Comparison of ENCODE assay signal across 16 cellular contexts in genomic region chr19:10818306-10819123, GRCh38. TPM values are rescaled to one million over a fixed set of nuclear protein-coding genes. Genes with fewer than 3 reads are reported as not detected.
DNase-seq lines count a peak whose midpoint lies in the region; ATAC-seq, FAIRE-seq and TF ChIP-seq lines count a peak whose summit lies in the region.
"Had no signal": no experiment of that assay in that cellular context is flagged by ENCODE, and none has a peak within 500 bp of the region (broad histone marks: within the 10 kb centered on the region; RNA-seq: fewer than 3 reads in every experiment).

No MANE protein-coding gene starts in this region.

- H3K9ac ChIP-seq in SK-N-SH (peak overlapping the region; percentile 75; the same call in 1 of the 2 replicates), H1 (replicated peaks in 1 of 4; ENCODE audit: extremely low read depth in 1 of 4, low read depth in 3 of 4, low read length in 3 of 4) (no peak overlapping the region)

- H3K14ac ChIP-seq in H1 (ENCODE audit: insufficient read length), result no peak overlapping the region

- TF ChIP-seq EP300 in SK-N-SH (IDR thresholded peaks at IDR 0.05; ENCODE audit: borderline replicate concordance in 1 of 2, low read depth in 1 of 2, low read length in 1 of 2) (no peak), H1 (IDR thresholded peaks at IDR 0.05; ENCODE audit: borderline replicate concordance in 1 of 2, low read depth in 2 of 2, low read length in 2 of 2) (no peak)

- H3K4me1 ChIP-seq in SK-N-SH (ENCODE audit: control insufficient read depth in 1 of 2, insufficient read depth in 2 of 2, low read depth in 1 of 2, low read length in 1 of 2) (peaks cover 29 to 53% of the 10 kb centered on the region in 2 experiments; a peak in 3 of 4 replicates), H1 (replicated peaks in 1 of 4; ENCODE audit: control insufficient read depth in 3 of 4, insufficient read depth in 4 of 4, low read length in 3 of 4) (no peaks in the 10 kb centered on the region; a peak in 1 of 7 replicates), osteoblast (ENCODE audit: insufficient read depth, low read length) (peaks cover 36% of the 10 kb centered on the region), tibial artery (peaks cover 0 to 24% (median 15%) of the 10 kb centered on the region in 4 donors)
- H3K4me1 ChIP-seq: body of pancreas had no signal

- no peak for TF ChIP-seq CTCF in SK-N-SH (IDR thresholded peaks at IDR 0.05)
- TF ChIP-seq CTCF in H1 (IDR thresholded peaks at IDR 0.05; ENCODE audit: control extremely low read depth in 1 of 3, insufficient read depth in 1 of 3, low read depth in 1 of 3, low read length in 3 of 3), result no peak
- no peak for TF ChIP-seq CTCF in osteoblast (IDR thresholded peaks at IDR 0.05; ENCODE audit: extremely low read depth, low read depth, low read length)
- TF ChIP-seq CTCF in tibial artery (IDR thresholded peaks at IDR 0.05), result no peak

- 0 out of 2 replicates have a peak overlapping the region, but pooled peaks have one; percentile 16 for H4K8ac ChIP-seq in H1 (ENCODE audit: extremely low read depth, insufficient read depth, low read length)

- H4K20me1 ChIP-seq in SK-N-SH (ENCODE audit: insufficient read depth) (no peaks in the 10 kb centered on the region), H1 (replicated peaks in 1 of 2; ENCODE audit: control insufficient read depth in 1 of 2, insufficient read depth in 2 of 2, low read length in 2 of 2) (peaks cover 1 to 8% of the 10 kb centered on the region in 2 experiments), osteoblast (ENCODE audit: insufficient read depth, low read length) (peaks cover 12% of the 10 kb centered on the region)

- TF ChIP-seq POLR2A in H1 (IDR thresholded peaks at IDR 0.05; ENCODE audit: control extremely low read depth in 1 of 2, low read depth in 2 of 2, low read length in 2 of 2), result no peak

- no peak overlapping the region for H2BK120ac ChIP-seq in H1 (replicated peaks; ENCODE audit: low read depth, low read length)

- H2BK12ac ChIP-seq in H1 (ENCODE audit: low read depth, low read length), result no peak overlapping the region

- H3K79me2 ChIP-seq in SK-N-SH (ENCODE audit: insufficient read depth) (peaks cover 31% of the 10 kb centered on the region), H1 (ENCODE audit: control insufficient read depth in 1 of 2, insufficient read depth in 2 of 2, low read length in 2 of 2) (no peaks in the 10 kb centered on the region), osteoblast (ENCODE audit: insufficient read depth, low read length) (peaks cover 34% of the 10 kb centered on the region)

- H3K27me3 ChIP-seq in SK-N-SH (ENCODE audit: insufficient read depth) (no peaks in the 10 kb centered on the region), H1 (replicated peaks in 1 of 4; ENCODE audit: control insufficient read depth in 3 of 4, extremely low read depth in 1 of 4, insufficient read depth in 3 of 4, low read length in 3 of 4) (no peaks in the 10 kb centered on the region), osteoblast (ENCODE audit: insufficient read depth, low read length) (no peaks in the 10 kb centered on the region), tibial artery (no peaks in the 10 kb centered on the region)
- H3K27me3 ChIP-seq: body of pancreas had no signal

- H3K23ac ChIP-seq in H1 (ENCODE audit: insufficient read length), result no peak overlapping the region

- intact Hi-C loops in tibial artery (cut with DNase I; ENCODE audit: low total_unique reads), result no loop called here

- peak overlapping the region; percentile 87; the same call in 1 of the 2 replicates for H3K4me2 ChIP-seq in SK-N-SH
- no peak overlapping the region for H3K4me2 ChIP-seq in H1 (ENCODE audit: insufficient read depth in 1 of 2, low read depth in 2 of 2, low read length in 2 of 2)
- peak overlapping the region; percentile 13 for H3K4me2 ChIP-seq in osteoblast (ENCODE audit: insufficient read depth, low read length)

- no peak for FAIRE-seq in H1 (lab: Jason Lieb, UNC)

- no peaks in the 10 kb centered on the region for H3K9me2 ChIP-seq in SK-N-SH

- H4K91ac ChIP-seq in H1 (replicated peaks; ENCODE audit: insufficient read length, low read length), result no peak overlapping the region

- CTCF ChIA-PET in SK-N-SH (lab: Yijun Ruan, JAX) (interaction anchor here (0.6 to 2.0 kb wide), 5 partner anchors 10 to 326 kb away, joined by 3 to 7 read pairs (median 5); partner anchors contain the start of gene DNM2), H1 (lab: Charles Lee; ENCODE audit: partially characterized antibody) (interaction anchor here (0.6 to 1.0 kb wide), 3 partner anchors 11 to 88 kb away, joined by 3 read pairs; no protein-coding TSS in a partner anchor)

- no peaks in the 10 kb centered on the region for H3K23me2 ChIP-seq in H1 (ENCODE audit: low read depth, low read length)

- DNase-seq in SK-N-SH, result peak; percentile 54
- no peak for DNase-seq in H1 (ENCODE audit: low read depth in 1 of 2, low spot score in 2 of 2)
- peak; percentile 48 for DNase-seq in osteoblast (ENCODE audit: insufficient read length, low spot score, missing footprints)
- DNase-seq in tibial artery, result no peak
- no peak for DNase-seq in NCI-H1417 treated with DMSO at 0.1 percent for 48 hours (lab: John Stamatoyannopoulos, UW)
- no peak for DNase-seq in middle frontal gyrus (ENCODE audit: extremely low spot score, low spot score)
- DNase-seq: activated CD4-positive, CD25-positive, alpha-beta regulatory T cell treated with anti-CD3 and anti-CD28 coated beads, Interleukin-2, amount 50 U/mL, for 72 hours; activated T-cell treated with anti-CD3 and anti-CD28 coated beads, Interleukin-2, amount 50 U/mL, for 48 hours; GDM1; NCI-H1092 treated with DMSO at 0.1 percent for 48 hours; NCI-H446; occipital lobe; PC-3; T-helper 1 cell had no signal

- no peak overlapping the region for H2AK5ac ChIP-seq in H1 (ENCODE audit: low read depth, low read length)

- H3K4me3 ChIP-seq in SK-N-SH (ENCODE audit: low read depth in 2 of 2, low read length in 1 of 2), result no peak overlapping the region
- no peak overlapping the region for H3K4me3 ChIP-seq in H1 (ENCODE audit: extremely low read depth in 1 of 4, insufficient read depth in 2 of 4, low read depth in 3 of 4, low read length in 4 of 4)
- no peak overlapping the region for H3K4me3 ChIP-seq in osteoblast (ENCODE audit: insufficient read depth, low read length)
- H3K4me3 ChIP-seq in tibial artery, result peak overlapping the region in 1 of 2 donors; percentile 42
- H3K4me3 ChIP-seq: body of pancreas had no signal

- TF ChIP-seq RAD21 in SK-N-SH (IDR thresholded peaks at IDR 0.05; ENCODE audit: low read length), result no peak
- no peak for TF ChIP-seq RAD21 in H1 (IDR thresholded peaks at IDR 0.05 in 1 of 2, conservative IDR thresholded peaks at IDR 0.05 in 1 of 2; ENCODE audit: low read depth in 2 of 2, low read length in 2 of 2)

- H3F3A ChIP-seq in SK-N-SH (replicated peaks; ENCODE audit: insufficient read depth), result no peaks in the 10 kb centered on the region

- no peak overlapping the region for H2BK20ac ChIP-seq in H1 (ENCODE audit: low read length)

- no peak overlapping the region for H3K56ac ChIP-seq in H1 (replicated peaks; ENCODE audit: insufficient read length, low read depth, low read length)

- no peaks in the 10 kb centered on the region for H3K79me1 ChIP-seq in H1 (ENCODE audit: low read depth, low read length)

- H3K18ac ChIP-seq in H1 (ENCODE audit: extremely low read depth, low read length), result no peak overlapping the region

- H2BK5ac ChIP-seq in H1 (ENCODE audit: low read depth, low read length), result no peak overlapping the region

- H4K5ac ChIP-seq in H1 (ENCODE audit: insufficient read length, low read depth, low read length), result no peak overlapping the region

- H2BK15ac ChIP-seq in H1 (ENCODE audit: low read length), result no peak overlapping the region

- 84% methylated on average over 12 of the region's 19 CpGs for WGBS in SK-N-SH (ENCODE audit: low lambda C conversion rate)
- 92% methylated on average over 18 of the region's 19 CpGs; no CpG with 5 or more reads in 1 of the 2 experiments for WGBS in H1 (ENCODE audit: extremely low coverage in 1 of 2, insufficient coverage in 1 of 2, insufficient read length in 1 of 2, insufficient replicate concordance in 2 of 2, low coverage in 1 of 2, low lambda C conversion rate in 2 of 2, missing lambda C conversion rate in 1 of 2), 2 experiments

- H3K36me3 ChIP-seq in SK-N-SH (replicated peaks in 1 of 2; ENCODE audit: control insufficient read depth in 1 of 2, insufficient read depth in 2 of 2, low read length in 1 of 2), result peaks cover 10 to 15% of the 10 kb centered on the region in 2 experiments
- peaks cover 4 to 11% (median 8%) of the 10 kb centered on the region in 4 experiments; a peak in 5 of 8 replicates for H3K36me3 ChIP-seq in H1 (ENCODE audit: control insufficient read depth in 2 of 4, insufficient read depth in 4 of 4, low read length in 3 of 4)
- peaks cover 53% of the 10 kb centered on the region for H3K36me3 ChIP-seq in osteoblast (ENCODE audit: insufficient read depth, low read length)
- H3K36me3 ChIP-seq in tibial artery, result peaks cover 27 to 77% (median 54%) of the 10 kb centered on the region in 3 donors

- H2AFZ ChIP-seq in SK-N-SH (ENCODE audit: low read depth), result no peak overlapping the region
- H2AFZ ChIP-seq in H1 (ENCODE audit: low read length), result no peak overlapping the region
- no peak overlapping the region for H2AFZ ChIP-seq in osteoblast (ENCODE audit: low read length)

- POLR2A ChIA-PET in SK-N-SH (lab: Yijun Ruan, JAX) (interaction anchor here (1.0 to 1.7 kb wide), 2 partner anchors 8 to 13 kb away, joined by 3 to 5 read pairs; no protein-coding TSS in a partner anchor), H1 (lab: Charles Lee; ENCODE audit: partially characterized antibody) (interaction anchor here (0.6 to 1.1 kb wide), 2 partner anchors 13 to 40 kb away, joined by 3 read pairs; no protein-coding TSS in a partner anchor)

- no peaks in the 10 kb centered on the region for H3K9me3 ChIP-seq in SK-N-SH
- no peaks in the 10 kb centered on the region for H3K9me3 ChIP-seq in H1 (ENCODE audit: insufficient read depth in 2 of 2, low read depth in 1 of 2, low read length in 1 of 2)
- no peaks in the 10 kb centered on the region for H3K9me3 ChIP-seq in osteoblast (ENCODE audit: low read depth, low read length)
- no peaks in the 10 kb centered on the region for H3K9me3 ChIP-seq in tibial artery
- H3K9me3 ChIP-seq: body of pancreas had no signal

- H3K4ac ChIP-seq in H1 (replicated peaks; ENCODE audit: insufficient read length, low read depth, low read length), result no peak overlapping the region

- no peak for ATAC-seq in HG02884 (IDR thresholded peaks at IDR 0.05; ENCODE audit: unreplicated experiment)
- ATAC-seq: PC-3 had no signal

- H3K27ac ChIP-seq in SK-N-SH (ENCODE audit: low read depth in 2 of 2, low read length in 1 of 2) (peak overlapping the region; percentile 91), H1 (ENCODE audit: low read depth, low read length) (no peak overlapping the region), osteoblast (ENCODE audit: low read depth, low read length) (peak overlapping the region; percentile 97), tibial artery (peak overlapping the region; percentile 80 to 81)

RNA-seq across cellular contexts. Expression of gene TMED1, which starts 17.5 kb away (rescaled TPM):
- polyA plus RNA-seq in SK-N-SH (2012; rRNA removed), result 77.7 and 92.4 TPM in 2 replicates
- polyA plus RNA-seq in SK-N-SH (2012; cell fraction: cytosol; rRNA removed), result 48.7 and 73.5 TPM in 2 replicates
- polyA plus RNA-seq in SK-N-SH (2012; cell fraction: nucleus; rRNA removed), result 41.0 and 42.2 TPM in 2 replicates
- 26.2 and 26.9 TPM in 2 replicates for total RNA-seq in H1 (2021; fragmentation: NEBNext Ultra II Directional; extraction: Animal tissue kit (Norgen Biotek cat#: 25700))
- 31.9 and 41.7 TPM in 2 replicates for polyA plus RNA-seq in H1 (2011; rRNA removed)
- polyA plus RNA-seq in H1 (2011; cell fraction: cytosol; rRNA removed), result 44.8 TPM
- 29.2 TPM for polyA plus RNA-seq in H1 (2011; cell fraction: nucleus; rRNA removed)
- polyA plus RNA-seq in H1 (2012, experiment 1 of 2), result 19.0 to 35.1 TPM (median 31.2 TPM) in 4 replicates
- polyA plus RNA-seq in H1 (2012, experiment 2 of 2), result 31.9 TPM
- polyA plus RNA-seq in H1 (2013, experiment 1 of 2), result 25.1 TPM
- 31.6 TPM for polyA plus RNA-seq in H1 (2013, experiment 2 of 2)
- 13.8 and 22.8 TPM in 2 replicates for polyA minus RNA-seq in H1 (2011; rRNA and poly(A)+ RNA removed)
- polyA minus RNA-seq in H1 (2011; cell fraction: cytosol; rRNA and poly(A)+ RNA removed), result 16.4 TPM
- 8.5 TPM for polyA minus RNA-seq in H1 (2011; cell fraction: nucleus; rRNA and poly(A)+ RNA removed)
- 39.2 and 43.1 TPM in 2 replicates for total RNA-seq in osteoblast

RNA-seq across cellular contexts. Expression of gene C19orf38, which starts 29.7 kb away (rescaled TPM):
- 0.05 and 0.15 TPM in 2 replicates for polyA plus RNA-seq in SK-N-SH (2012; rRNA removed)
- 0.06 and 0.07 TPM in 2 replicates for polyA plus RNA-seq in SK-N-SH (2012; cell fraction: cytosol; rRNA removed)
- 0.13 and 0.35 TPM in 2 replicates for polyA plus RNA-seq in SK-N-SH (2012; cell fraction: nucleus; rRNA removed)
- 0.27 TPM in 1 of 2 replicates, not detected in the other for total RNA-seq in H1 (2021; fragmentation: NEBNext Ultra II Directional; extraction: Animal tissue kit (Norgen Biotek cat#: 25700))
- polyA plus RNA-seq in H1 (2011; rRNA removed), result 0.53 and 0.77 TPM in 2 replicates
- 0.50 TPM for polyA plus RNA-seq in H1 (2011; cell fraction: cytosol; rRNA removed)
- 0.68 TPM for polyA plus RNA-seq in H1 (2011; cell fraction: nucleus; rRNA removed)
- 0.32 to 0.66 TPM (median 0.39 TPM) in 3 of 4 replicates, not detected in the other for polyA plus RNA-seq in H1 (2012, experiment 1 of 2)
- 0.39 TPM for polyA plus RNA-seq in H1 (2012, experiment 2 of 2)
- polyA plus RNA-seq in H1 (2013, experiment 1 of 2), result 0.20 TPM
- 0.31 TPM for polyA plus RNA-seq in H1 (2013, experiment 2 of 2)
- 0.20 and 0.28 TPM in 2 replicates for polyA minus RNA-seq in H1 (2011; rRNA and poly(A)+ RNA removed)
- polyA minus RNA-seq in H1 (2011; cell fraction: cytosol; rRNA and poly(A)+ RNA removed), result not detected
- polyA minus RNA-seq in H1 (2011; cell fraction: nucleus; rRNA and poly(A)+ RNA removed), result 1.1 TPM
- under 0.01 and 0.29 TPM in 2 replicates for total RNA-seq in osteoblast

RNA-seq across cellular contexts. Expression of gene CARM1, which starts 52.8 kb away (rescaled TPM):
- polyA plus RNA-seq in SK-N-SH (2012; rRNA removed) (38.2 and 62.2 TPM in 2 replicates), H1 (2011; rRNA removed) (164 and 270 TPM in 2 replicates)
- 27.2 and 45.0 TPM in 2 replicates for polyA plus RNA-seq in SK-N-SH (2012; cell fraction: cytosol; rRNA removed)
- 80.0 and 95.2 TPM in 2 replicates for polyA plus RNA-seq in SK-N-SH (2012; cell fraction: nucleus; rRNA removed)
- total RNA-seq in H1 (2021; fragmentation: NEBNext Ultra II Directional; extraction: Animal tissue kit (Norgen Biotek cat#: 25700)), result 134 and 136 TPM in 2 replicates
- 106 TPM for polyA plus RNA-seq in H1 (2011; cell fraction: cytosol; rRNA removed)
- polyA plus RNA-seq in H1 (2011; cell fraction: nucleus; rRNA removed), result 178 TPM
- 75.6 to 138 TPM (median 129 TPM) in 4 replicates for polyA plus RNA-seq in H1 (2012, experiment 1 of 2)
- 122 TPM for polyA plus RNA-seq in H1 (2012, experiment 2 of 2)
- polyA plus RNA-seq in H1 (2013, experiment 1 of 2), result 125 TPM
- polyA plus RNA-seq in H1 (2013, experiment 2 of 2), result 126 TPM
- polyA minus RNA-seq in H1 (2011; rRNA and poly(A)+ RNA removed), result 71.3 and 96.2 TPM in 2 replicates
- polyA minus RNA-seq in H1 (2011; cell fraction: cytosol; rRNA and poly(A)+ RNA removed), result 60.0 TPM
- polyA minus RNA-seq in H1 (2011; cell fraction: nucleus; rRNA and poly(A)+ RNA removed), result 48.8 TPM
- total RNA-seq in osteoblast, result 33.7 and 41.0 TPM in 2 replicates

Comparison
In these comparisons a context has a peak if more than half of its experiments do, and no peak if none do; other contexts are left out.
1. DNase-seq: peak in SK-N-SH (single experiment) and osteoblast (single experiment); none in H1 (0 of 2), tibial artery (0 of 2), NCI-H1417 treated with DMSO at 0.1 percent for 48 hours (single experiment) and middle frontal gyrus (single experiment).
2. H3K4me2 ChIP-seq: peak in SK-N-SH (single experiment) and osteoblast (single experiment); none in H1 (0 of 2).